In genomic region chr7:50358808-50359207, GRCh38 we compare ENCODE assay signal across 17 cellular contexts. TPM values are rescaled to one million over a fixed set of nuclear protein-coding genes. Genes with fewer than 3 reads are reported as not detected.
DNase-seq lines count a peak whose midpoint lies in the region; ATAC-seq, FAIRE-seq and TF ChIP-seq lines count a peak whose summit lies in the region.
"Had no signal": no experiment of that assay in that cellular context is flagged by ENCODE, and none has a peak within 500 bp of the region (broad histone marks: within the 10 kb centered on the region; RNA-seq: fewer than 3 reads in every experiment).

No MANE protein-coding gene starts in this region.

- H2AFZ ChIP-seq in K562 (ENCODE audit: low read depth, low read length), result no peak overlapping the region

- H3K9me1 ChIP-seq in K562 (ENCODE audit: control insufficient read depth, insufficient read depth, low read length), result no peaks in the 10 kb centered on the region

- no peak for DNase-seq in activated T-cell treated with anti-CD3 and anti-CD28 coated beads, Interleukin-2, amount 50 U/mL, for 72 hours
- no peak for DNase-seq in activated T-cell treated with anti-CD3 and anti-CD28 coated beads, Interleukin-2, amount 50 U/mL, for 1 hour
- DNase-seq in Peyer's patch (no peak), K562 (ENCODE audit: extremely low read depth in 1 of 4, low spot score in 3 of 4) (peak in 1 of 4 experiments; percentile 26), GM19238 (ENCODE audit: insufficient read length, low spot score) (no peak), HT-29 (ENCODE audit: low spot score) (no peak), DMS79 treated with DMSO at 0.1 percent for 48 hours (lab: John Stamatoyannopoulos, UW) (no peak)
- no peak for DNase-seq in stimulated activated naive B cell treated with anti-CD40 and anti-IgM and Interleukin-4, amounts not matched to agents 10 μg/mL and 1 μg/mL and 100 μg/mL, for 72 hours
- DNase-seq: amygdala; effector CD4-positive, alpha-beta T cell; esophagus squamous epithelium; IMR-90; NCI-H748 treated with DMSO at 0.1 percent for 48 hours; Right ventricle myocardium superior; testis had no signal

- CTCF ChIA-PET in K562 (lab: Yijun Ruan, JAX; ENCODE audit: low intra/inter-chr PET ratio), result no interaction called here

- H3K27me3 ChIP-seq in Peyer's patch (no peaks in the 10 kb centered on the region), K562 (ENCODE audit: control insufficient read depth in 2 of 2, insufficient read depth in 2 of 2, low read length in 2 of 2) (no peaks in the 10 kb centered on the region)
- H3K27me3 ChIP-seq: cardiac muscle cell, esophagus squamous epithelium, testis had no signal

- peaks cover 100% of the 10 kb centered on the region for H3K4me1 Mint-ChIP-seq in activated T-cell treated with anti-CD3 and anti-CD28 coated beads, Interleukin-2, amount 50 U/mL, for 72 hours (ENCODE audit: low read depth)
- peaks cover 68 to 97% of the 10 kb centered on the region in 2 donors for H3K4me1 Mint-ChIP-seq in stimulated activated naive B cell treated with anti-CD40 and anti-IgM and Interleukin-4, amounts not matched to agents 10 μg/mL and 1 μg/mL and 100 μg/mL, for 72 hours

- H3K9ac ChIP-seq in K562 (ENCODE audit: insufficient read depth in 1 of 2, low read depth in 2 of 2, low read length in 2 of 2), result 0 out of 4 replicates have a peak overlapping the region, but pooled peaks of 1 of the 2 experiments have one; percentile 10

- ATAC-seq in activated T-cell treated with anti-CD3 and anti-CD28 coated beads, Interleukin-2, amount 50 U/mL, for 72 hours (replicated peaks in 1 of 2), result no peak
- ATAC-seq in K562, result no peak
- no peak for ATAC-seq in stimulated activated naive B cell treated with anti-CD40 and anti-IgM and Interleukin-4, amounts not matched to agents 10 μg/mL and 1 μg/mL and 100 μg/mL, for 72 hours (replicated peaks)

- H3K4me1 ChIP-seq in Peyer's patch (peaks cover 0 to 9% (median 0%) of the 10 kb centered on the region in 4 donors), K562 (replicated peaks in 1 of 2; ENCODE audit: control insufficient read depth in 2 of 2, insufficient read depth in 2 of 2, low read length in 2 of 2) (peaks cover 59 to 80% of the 10 kb centered on the region in 2 experiments)
- H3K4me1 ChIP-seq: testis had no signal

- TF ChIP-seq POLR2A in Peyer's patch (IDR thresholded peaks at IDR 0.05) (no peak), K562 (conservative IDR thresholded peaks at IDR 0.05) (no peak)

- POLR2A ChIA-PET in K562 (lab: Yijun Ruan, JAX), result interaction anchor here (0.7 to 1.1 kb wide), 2 partner anchors 14 to 155 kb away, joined by 3 read pairs; no protein-coding TSS in a partner anchor

- no peaks in the 10 kb centered on the region for H3K27me3 Mint-ChIP-seq in activated T-cell treated with anti-CD3 and anti-CD28 coated beads, Interleukin-2, amount 50 U/mL, for 72 hours (ENCODE audit: low read depth)
- no peaks in the 10 kb centered on the region for H3K27me3 Mint-ChIP-seq in stimulated activated naive B cell treated with anti-CD40 and anti-IgM and Interleukin-4, amounts not matched to agents 10 μg/mL and 1 μg/mL and 100 μg/mL, for 72 hours

- in situ Hi-C loops in K562 (cut with MboI), result no loop called here

- no peak for FAIRE-seq in K562 (lab: Jason Lieb, UNC)

- no peak for TF ChIP-seq RAD21 in K562 (CRISPR knock-in tag; conservative IDR thresholded peaks at IDR 0.05 in 1 of 2, IDR thresholded peaks at IDR 0.05 in 1 of 2)

- peak overlapping the region; percentile 96 for H3K27ac Mint-ChIP-seq in activated T-cell treated with anti-CD3 and anti-CD28 coated beads, Interleukin-2, amount 50 U/mL, for 72 hours
- H3K27ac Mint-ChIP-seq in stimulated activated naive B cell treated with anti-CD40 and anti-IgM and Interleukin-4, amounts not matched to agents 10 μg/mL and 1 μg/mL and 100 μg/mL, for 72 hours, result peak overlapping the region; percentile 88

- no peaks in the 10 kb centered on the region for H4K20me1 ChIP-seq in K562 (replicated peaks; ENCODE audit: control insufficient read depth, insufficient read depth, low read length)

- no TSS peak for BruUV-seq in K562 (replicated peaks; lab: Mats Ljungman, UMichigan)

- H3K36me3 ChIP-seq in Peyer's patch, result no peaks in the 10 kb centered on the region
- peaks cover 71% of the 10 kb centered on the region for H3K36me3 ChIP-seq in K562 (ENCODE audit: control insufficient read depth, insufficient read depth, low read length)
- H3K36me3 ChIP-seq: cardiac muscle cell, esophagus squamous epithelium had no signal

- H3K9me3 Mint-ChIP-seq in activated T-cell treated with anti-CD3 and anti-CD28 coated beads, Interleukin-2, amount 50 U/mL, for 72 hours, result peaks cover 0 to 3% of the 10 kb centered on the region in 2 donors
- peaks cover 0 to 4% of the 10 kb centered on the region in 2 donors for H3K9me3 Mint-ChIP-seq in stimulated activated naive B cell treated with anti-CD40 and anti-IgM and Interleukin-4, amounts not matched to agents 10 μg/mL and 1 μg/mL and 100 μg/mL, for 72 hours

- peak overlapping the region; percentile 78 to 85 for H3K4me3 Mint-ChIP-seq in activated T-cell treated with anti-CD3 and anti-CD28 coated beads, Interleukin-2, amount 50 U/mL, for 72 hours
- H3K4me3 Mint-ChIP-seq in stimulated activated naive B cell treated with anti-CD40 and anti-IgM and Interleukin-4, amounts not matched to agents 10 μg/mL and 1 μg/mL and 100 μg/mL, for 72 hours, result no peak overlapping the region

- no peak overlapping the region; the same call in 1 of the 2 replicates for H3K4me2 ChIP-seq in K562 (ENCODE audit: insufficient read depth, low read length)

- WGBS in K562 (ENCODE audit: insufficient coverage, low coverage, missing lambda C conversion rate), result 21% methylated on average over 5 of the region's 5 CpGs

- H3K27ac ChIP-seq in Peyer's patch (peak overlapping the region; percentile 31 to 81 (median 74)), K562 (ENCODE audit: extremely low read depth, low read depth, low read length) (peak overlapping the region; percentile 60)
- H3K27ac ChIP-seq: cardiac muscle cell, testis, VCaP had no signal

- peaks cover 48 to 83% of the 10 kb centered on the region in 2 donors for H3K36me3 Mint-ChIP-seq in activated T-cell treated with anti-CD3 and anti-CD28 coated beads, Interleukin-2, amount 50 U/mL, for 72 hours (ENCODE audit: insufficient read depth in 2 of 2)
- H3K36me3 Mint-ChIP-seq in stimulated activated naive B cell treated with anti-CD40 and anti-IgM and Interleukin-4, amounts not matched to agents 10 μg/mL and 1 μg/mL and 100 μg/mL, for 72 hours, result peaks cover 71 to 96% of the 10 kb centered on the region in 2 donors

- H3K9me3 ChIP-seq in Peyer's patch (no peaks in the 10 kb centered on the region), K562 (replicated peaks; ENCODE audit: control insufficient read depth, insufficient read depth, low read depth, low read length) (no peaks in the 10 kb centered on the region)
- H3K9me3 ChIP-seq: esophagus squamous epithelium, testis had no signal

- intact Hi-C loops in K562 (cut with micrococcal nuclease), result loop anchor here (2.0 kb wide), 1 partner anchor 18 kb away; no protein-coding TSS in a partner anchor

- no peak for TF ChIP-seq EP300 in K562 (IDR thresholded peaks at IDR 0.05; ENCODE audit: low read length)

- TF ChIP-seq CTCF in Peyer's patch (IDR thresholded peaks at IDR 0.05) (no peak), K562 (IDR thresholded peaks at IDR 0.05 in 2 of 3, conservative IDR thresholded peaks at IDR 0.05 in 1 of 3; ENCODE audit: insufficient read depth in 2 of 3, low read depth in 1 of 3, low read length in 3 of 3) (no peak)

- H3K4me3 ChIP-seq in Peyer's patch (no peak overlapping the region), K562 (no peak overlapping the region)
- H3K4me3 ChIP-seq: cardiac muscle cell, esophagus squamous epithelium, testis had no signal

- peaks cover 75% of the 10 kb centered on the region for H3K79me2 ChIP-seq in K562 (ENCODE audit: control insufficient read depth, insufficient read depth, low read length)

TF ChIP-seq in K562, 482 proteins besides CTCF, POLR2A, EP300 and RAD21 (continues in another document):
- 0 out of 4 replicates have a peak, but pooled peaks of 1 of the 2 experiments have one; percentile 9 for TF ChIP-seq ARNT (IDR thresholded peaks at IDR 0.05)
- 0 out of 2 replicates have a peak, but pooled peaks have one; percentile 24 for TF ChIP-seq ZNF175 (CRISPR knock-in tag; IDR thresholded peaks at IDR 0.05; ENCODE audit: low read depth)
- TF ChIP-seq THRAP3 (IDR thresholded peaks at IDR 0.05; ENCODE audit: borderline replicate concordance), result no peak
- no peak for TF ChIP-seq BDP1 (IDR thresholded peaks at IDR 0.05; ENCODE audit: insufficient read depth, insufficient read length)
- peak; percentile 63 for TF ChIP-seq L3MBTL2 (IDR thresholded peaks at IDR 0.05)
- peak; percentile 23; the same call in 1 of the 2 replicates for TF ChIP-seq ZNF668 (CRISPR knock-in tag; IDR thresholded peaks at IDR 0.05)
- TF ChIP-seq ARHGAP35 (IDR thresholded peaks at IDR 0.05; ENCODE audit: partially characterized antibody), result no peak

RNA-seq across cellular contexts. Expression of gene IKZF1, which starts 54.3 kb away (rescaled TPM):
- 100 to 1,000 TPM; 427 to 504 TPM for total RNA-seq in activated T-cell treated with anti-CD3 and anti-CD28 coated beads, Interleukin-2, amount 50 U/mL, for 72 hours
- total RNA-seq in Peyer's patch (100 to 1,000 TPM in 1 of 4 donors, 10 to 100 TPM in 3; 25.3 to 108 (median 31.7) TPM), K562 (2014; rRNA removed) (66.5 and 98.0 TPM in 2 replicates), K562 (2014; rRNA removed; fragmentation: Illumina TruSeq; extraction: Trizol) (43.8 and 45.6 TPM in 2 replicates), K562 (2015; rRNA removed; fragmentation: Illumina TruSeq; extraction: Trizol) (43.4 and 44.7 TPM in 2 replicates), K562 (2021) (85.3 and 96.6 TPM in 2 replicates)
- 53.3 and 122 TPM in 2 replicates for total RNA-seq in K562 (2011; cell fraction: chromatin; rRNA removed; ENCODE audit: low replicate concordance)
- 37.5 and 50.9 TPM in 2 replicates for total RNA-seq in K562 (2011; cell fraction: nucleolus; rRNA removed)
- total RNA-seq in K562 (2011; cell fraction: nucleoplasm; rRNA removed), result 76.8 and 139 TPM in 2 replicates
- polyA plus RNA-seq in K562 (2011; rRNA removed) (28.4 and 36.2 TPM in 2 replicates), K562 (2014; fragmentation: Illumina TruSeq; extraction: Trizol) (37.3 and 50.3 TPM in 2 replicates), K562 (2014; fragmentation: Nextera tagmentation; extraction: Ambion mirVana) (10 to 100 TPM; 12.6 to 14.7 TPM), K562 (2014; rRNA removed) (30.9 and 37.2 TPM in 2 replicates)
- 34.4 and 57.9 TPM in 2 replicates for polyA plus RNA-seq in K562 (2011; cell fraction: cytosol; rRNA removed)
- 43.0 and 50.8 TPM in 2 replicates for polyA plus RNA-seq in K562 (2011; cell fraction: nucleus; rRNA removed)
- polyA plus RNA-seq in K562 (2012), result 35.8 and 46.0 TPM in 2 replicates
- polyA minus RNA-seq in K562 (2011; rRNA and poly(A)+ RNA removed), result 82.8 and 85.1 TPM in 2 replicates
- polyA minus RNA-seq in K562 (2011; cell fraction: cytosol; rRNA and poly(A)+ RNA removed), result 60.8 and 72.3 TPM in 2 replicates
- polyA minus RNA-seq in K562 (2011; cell fraction: nucleus; rRNA and poly(A)+ RNA removed), result 77.0 and 96.0 TPM in 2 replicates
- total RNA-seq in HT-29 (2014; rRNA removed; shearing (Covaris generic)), result not detected in 2 replicates
- total RNA-seq: IMR-90 had no signal
- polyA plus RNA-seq: cardiac muscle cell, IMR-90 had no signal

Comparison
In these comparisons a context has a peak if more than half of its experiments do, and no peak if none do; other contexts are left out.
1. H3K4me3 Mint-ChIP-seq: peak in activated T-cell treated with anti-CD3 and anti-CD28 coated beads, Interleukin-2, amount 50 U/mL, for 72 hours (2 of 2); none in stimulated activated naive B cell treated with anti-CD40 and anti-IgM and Interleukin-4, amounts not matched to agents 10 μg/mL and 1 μg/mL and 100 μg/mL, for 72 hours (0 of 2).
2. RNA of gene IKZF1, which starts 54.3 kb away (total RNA-seq): 427 to 504 TPM in activated T-cell treated with anti-CD3 and anti-CD28 coated beads, Interleukin-2, amount 50 U/mL, for 72 hours, 37.5 to 139 TPM in K562 and 25.3 to 108 TPM in Peyer's patch; not detected in HT-29; every median in the first group is over 10 times any median in the second.